In genomic region chr6:79737172-79737571, GRCh38 we compare ENCODE assay signal across 14 cellular contexts.
DNase-seq lines count a peak whose midpoint lies in the region; ATAC-seq and TF ChIP-seq lines count a peak whose summit lies in the region.
"Had no signal": no experiment of that assay in that cellular context is flagged by ENCODE, and none has a peak within 500 bp of the region (broad histone marks: within the 10 kb centered on the region; RNA-seq: fewer than 3 reads in every experiment).

No MANE protein-coding gene starts in this region.

- no peaks in the 10 kb centered on the region for H3K27me3 ChIP-seq in left ventricle myocardium inferior (ENCODE audit: low read depth)
- no peaks in the 10 kb centered on the region for H3K27me3 ChIP-seq in right atrium auricular region
- no peaks in the 10 kb centered on the region for H3K27me3 ChIP-seq in body of pancreas
- H3K27me3 ChIP-seq in CD4-positive, alpha-beta memory T cell (ENCODE audit: insufficient read depth, low read length), result no peaks in the 10 kb centered on the region
- H3K27me3 ChIP-seq: esophagus squamous epithelium, upper lobe of left lung had no signal

- H3K27ac Mint-ChIP-seq in CD4-positive, alpha-beta memory T cell, result no peak overlapping the region
- H3K27ac Mint-ChIP-seq: T-helper 1 cell treated with Interleukin-12 subunit alpha and Interleukin-12 subunit beta and Interleukin-4 antibody, amounts not matched to agents 30 μg/mL and 1 μg/mL, for 36 hours had no signal

- H3K9me3 Mint-ChIP-seq in CD4-positive, alpha-beta memory T cell, result no peaks in the 10 kb centered on the region
- H3K9me3 Mint-ChIP-seq: T-helper 1 cell treated with Interleukin-12 subunit alpha and Interleukin-12 subunit beta and Interleukin-4 antibody, amounts not matched to agents 30 μg/mL and 1 μg/mL, for 36 hours had no signal

- TF ChIP-seq POLR2A in body of pancreas (IDR thresholded peaks at IDR 0.05) (no peak), erythroblast (IDR thresholded peaks at IDR 0.05; ENCODE audit: low read length) (no peak)

- H3K27ac ChIP-seq in left ventricle myocardium inferior (replicated peaks) (no peak overlapping the region), right atrium auricular region (no peak overlapping the region), body of pancreas (no peak overlapping the region)
- no peak overlapping the region for H3K27ac ChIP-seq in CD4-positive, alpha-beta memory T cell (ENCODE audit: low read depth, low read length)
- H3K27ac ChIP-seq: upper lobe of left lung had no signal

- no peaks in the 10 kb centered on the region for H3K4me1 ChIP-seq in left ventricle myocardium inferior
- no peaks in the 10 kb centered on the region for H3K4me1 ChIP-seq in right atrium auricular region
- H3K4me1 ChIP-seq in body of pancreas, result no peaks in the 10 kb centered on the region
- H3K4me1 ChIP-seq in CD4-positive, alpha-beta memory T cell (ENCODE audit: insufficient read depth, low read length), result no peaks in the 10 kb centered on the region
- H3K4me1 ChIP-seq: upper lobe of left lung had no signal

- POLR2A ChIA-PET in CD4-positive, alpha-beta memory T cell (lab: Charles Lee; ENCODE audit: partially characterized antibody), result no interaction called here

- CTCF ChIA-PET in CD4-positive, alpha-beta memory T cell (lab: Charles Lee; ENCODE audit: partially characterized antibody), result no interaction called here

- peaks cover 0 to 5% of the 10 kb centered on the region in 2 donors for H3K27me3 Mint-ChIP-seq in CD4-positive, alpha-beta memory T cell

- H3K4me3 ChIP-seq in left ventricle myocardium inferior (peak overlapping the region; percentile 22), right atrium auricular region (peak overlapping the region in 1 of 2 donors; percentile 2), body of pancreas (no peak overlapping the region)
- H3K4me3 ChIP-seq in CD4-positive, alpha-beta memory T cell (ENCODE audit: low read length in 2 of 2), result no peak overlapping the region

- no peaks in the 10 kb centered on the region for H3K4me1 Mint-ChIP-seq in CD4-positive, alpha-beta memory T cell

- 14 to 20% methylated on average over 8 of the region's 8 CpGs for WGBS in body of pancreas, 2 donors

- H3K9me3 ChIP-seq in left ventricle myocardium inferior (replicated peaks) (peaks cover 8% of the 10 kb centered on the region), right atrium auricular region (no peaks in the 10 kb centered on the region), body of pancreas (no peaks in the 10 kb centered on the region)
- no peaks in the 10 kb centered on the region for H3K9me3 ChIP-seq in CD4-positive, alpha-beta memory T cell (ENCODE audit: control insufficient read depth in 1 of 2, low read length in 2 of 2)
- H3K9me3 ChIP-seq: esophagus squamous epithelium, upper lobe of left lung had no signal

- H3K36me3 Mint-ChIP-seq in CD4-positive, alpha-beta memory T cell, result no peaks in the 10 kb centered on the region

- ATAC-seq in body of pancreas, result peak; percentile 24
- peak; percentile 97 for ATAC-seq in left colon
- no peak for ATAC-seq in HG02759 (IDR thresholded peaks at IDR 0.05; ENCODE audit: unreplicated experiment)
- ATAC-seq: left lobe of liver had no signal

- no peak for DNase-seq in left ventricle myocardium inferior
- no peak for DNase-seq in right atrium auricular region (ENCODE audit: low spot score)
- DNase-seq in body of pancreas, result peak in 1 of 4 donors; percentile 7
- DNase-seq in left colon, result peak in 1 of 2 donors; percentile 8
- DNase-seq in CD4-positive, alpha-beta memory T cell, result no peak
- DNase-seq in cortex of kidney (lab: John Stamatoyannopoulos, UW), result no peak
- DNase-seq in erythroblast (lab: John Stamatoyannopoulos, UW), result no peak
- DNase-seq: ACHN, esophagus squamous epithelium, H7, upper lobe of left lung had no signal

- H3K36me3 ChIP-seq in left ventricle myocardium inferior (no peaks in the 10 kb centered on the region), right atrium auricular region (no peaks in the 10 kb centered on the region), body of pancreas (replicated peaks in 1 of 2; ENCODE audit: insufficient read depth in 1 of 2, low read depth in 2 of 2) (no peaks in the 10 kb centered on the region)
- no peaks in the 10 kb centered on the region for H3K36me3 ChIP-seq in CD4-positive, alpha-beta memory T cell (ENCODE audit: insufficient read depth, low read length)
- H3K36me3 ChIP-seq: esophagus squamous epithelium, upper lobe of left lung had no signal

- intact Hi-C loops in left ventricle myocardium inferior (cut with micrococcal nuclease) (no loop called here), body of pancreas (cut with DNase I) (no loop called here), left colon (cut with DNase I, micrococcal nuclease) (no loop called here)
- intact Hi-C loops in CD4-positive, alpha-beta memory T cell (cut with micrococcal nuclease), result no loop called here

- no peak overlapping the region for H3K4me3 Mint-ChIP-seq in CD4-positive, alpha-beta memory T cell
- H3K4me3 Mint-ChIP-seq: T-helper 1 cell treated with Interleukin-12 subunit alpha and Interleukin-12 subunit beta and Interleukin-4 antibody, amounts not matched to agents 30 μg/mL and 1 μg/mL, for 36 hours had no signal

- TF ChIP-seq CTCF in left ventricle myocardium inferior (IDR thresholded peaks at IDR 0.05; ENCODE audit: borderline replicate concordance) (no peak), right atrium auricular region (IDR thresholded peaks at IDR 0.05) (no peak), body of pancreas (IDR thresholded peaks at IDR 0.05) (no peak)
